Comparison of ENCODE assay signal across 19 cellular contexts in genomic region chr7:149287622-149288021, GRCh38.
"Had no signal": no experiment of that assay in that cellular context is flagged by ENCODE, and none has a peak within 500 bp of the region (broad histone marks: within the 10 kb centered on the region; RNA-seq: fewer than 3 reads in every experiment).

No MANE protein-coding gene starts in this region.

- H3K36me3 ChIP-seq: colonic mucosa, right lobe of liver had no signal

- H3K4me3 ChIP-seq: colonic mucosa, dorsolateral prefrontal cortex, esophagus muscularis mucosa, right lobe of liver, skin epidermis, tibial artery had no signal

- ATAC-seq: activated T-cell treated with anti-CD3 and anti-CD28 coated beads, Interleukin-2, amount 50 U/mL, for 72 hours; effector memory CD8-positive, alpha-beta T cell; stimulated activated naive CD8-positive, alpha-beta T cell treated with anti-CD3 and anti-CD28 coated beads, Interleukin-15, amount 100 ng/mL, for 72 hours had no signal

- H3K9me3 Mint-ChIP-seq: activated naive CD8-positive, alpha-beta T cell treated with anti-CD3 and anti-CD28 coated beads for 36 hours; activated T-cell treated with anti-CD3 and anti-CD28 coated beads, Interleukin-2, amount 50 U/mL, for 72 hours; effector memory CD8-positive, alpha-beta T cell; memory B cell; nephron progenitor cell; stimulated activated naive CD8-positive, alpha-beta T cell treated with anti-CD3 and anti-CD28 coated beads, Interleukin-15, amount 100 ng/mL, for 72 hours had no signal

- H3K4me3 Mint-ChIP-seq: activated naive CD8-positive, alpha-beta T cell treated with anti-CD3 and anti-CD28 coated beads for 36 hours; activated T-cell treated with anti-CD3 and anti-CD28 coated beads, Interleukin-2, amount 50 U/mL, for 72 hours; memory B cell; nephron progenitor cell; stimulated activated naive CD8-positive, alpha-beta T cell treated with anti-CD3 and anti-CD28 coated beads, Interleukin-15, amount 100 ng/mL, for 72 hours had no signal

- H3K27me3 Mint-ChIP-seq: activated naive CD8-positive, alpha-beta T cell treated with anti-CD3 and anti-CD28 coated beads for 36 hours; effector memory CD8-positive, alpha-beta T cell; memory B cell; stimulated activated naive CD8-positive, alpha-beta T cell treated with anti-CD3 and anti-CD28 coated beads, Interleukin-15, amount 100 ng/mL, for 72 hours had no signal

- H3K9me3 ChIP-seq: colonic mucosa, esophagus muscularis mucosa, right lobe of liver, tibial artery had no signal

- H3K27ac Mint-ChIP-seq: activated naive CD8-positive, alpha-beta T cell treated with anti-CD3 and anti-CD28 coated beads for 36 hours; activated T-cell treated with anti-CD3 and anti-CD28 coated beads, Interleukin-2, amount 50 U/mL, for 72 hours; memory B cell; nephron progenitor cell; stimulated activated naive CD8-positive, alpha-beta T cell treated with anti-CD3 and anti-CD28 coated beads, Interleukin-15, amount 100 ng/mL, for 72 hours had no signal

- DNase-seq: activated CD4-positive, CD25-positive, alpha-beta regulatory T cell treated with anti-CD3 and anti-CD28 coated beads, Interleukin-2, amount 50 U/mL, for 72 hours; activated naive CD8-positive, alpha-beta T cell treated with anti-CD3 and anti-CD28 coated beads for 36 hours; activated T-cell treated with anti-CD3 and anti-CD28 coated beads, Interleukin-2, amount 50 U/mL, for 72 hours; amygdala; colonic mucosa; dorsolateral prefrontal cortex; effector memory CD8-positive, alpha-beta T cell; glutamatergic neuron; hypothalamus; nephron progenitor cell; occipital lobe; stimulated activated CD4-positive, alpha-beta T cell treated with anti-CD3 and anti-CD28 coated beads, Interleukin-1b, Interleukin-23, amount 100 ng/mL, for 48 hours; stimulated activated naive CD8-positive, alpha-beta T cell treated with anti-CD3 and anti-CD28 coated beads, Interleukin-15, amount 100 ng/mL, for 72 hours; tibial artery had no signal

- H3K4me1 ChIP-seq: colonic mucosa had no signal

- H3K27ac ChIP-seq: colonic mucosa, dorsolateral prefrontal cortex, esophagus muscularis mucosa, right lobe of liver, skin epidermis, tibial artery, VCaP had no signal

- H3K27me3 ChIP-seq: colonic mucosa, dorsolateral prefrontal cortex, esophagus muscularis mucosa, right lobe of liver, tibial artery had no signal
